In genomic region chr15:99564221-99565030, GRCh38 we compare ENCODE assay signal across 8 cellular contexts. TPM values are rescaled to one million over a fixed set of nuclear protein-coding genes. Genes with fewer than 3 reads are reported as not detected.
DNase-seq lines count a peak whose midpoint lies in the region; ATAC-seq and TF ChIP-seq lines count a peak whose summit lies in the region.

No MANE protein-coding gene starts in this region.

- H3K36me3 ChIP-seq in ACC112 (ENCODE audit: insufficient read depth, low read length) (no peaks in the 10 kb centered on the region), hepatocyte (replicated peaks; ENCODE audit: insufficient read depth, low read depth) (no peaks in the 10 kb centered on the region), rectal smooth muscle tissue (ENCODE audit: control insufficient read depth, insufficient read depth, low read length) (no peaks in the 10 kb centered on the region)

- DNase-seq in GM13977 (ENCODE audit: low spot score) (peak; percentile 72), NCI-H2029 treated with DMSO at 0.1 percent for 48 hours (lab: John Stamatoyannopoulos, UW) (peak; percentile 30), hepatocyte (ENCODE audit: low spot score) (peak; percentile 35)

- in situ Hi-C loops in GM13977 (cut with MboI; ENCODE audit: low pct_unique_long_range_greater_than_20kb, low sequenced_read_pairs, unreplicated experiment): no loop called here

- peak overlapping the region; percentile 86 for H3K4me2 ChIP-seq in hepatocyte

- H3K9ac ChIP-seq in rectal smooth muscle tissue (ENCODE audit: low read length): no peak overlapping the region

- no peak overlapping the region for H3K27ac ChIP-seq in ACC112 (ENCODE audit: low read depth, low read length)
- peak overlapping the region; percentile 59 for H3K27ac ChIP-seq in adipose tissue (ENCODE audit: low read depth, low read length)
- H3K27ac ChIP-seq in hepatocyte: peak overlapping the region; percentile 94
- H3K27ac ChIP-seq in rectal smooth muscle tissue (ENCODE audit: low read depth, low read length): peak overlapping the region; percentile 96

- peak overlapping the region; percentile 99 for H2AFZ ChIP-seq in ACC112 (ENCODE audit: low read length, unreplicated experiment)
- peak overlapping the region; percentile 72 for H2AFZ ChIP-seq in hepatocyte

- H3K27me3 ChIP-seq in ACC112 (ENCODE audit: insufficient read depth, low read length) (no peaks in the 10 kb centered on the region), hepatocyte (no peaks in the 10 kb centered on the region), rectal smooth muscle tissue (ENCODE audit: control insufficient read depth, insufficient read depth, low read length) (no peaks in the 10 kb centered on the region)

- H3K4me1 ChIP-seq in ACC112 (ENCODE audit: control insufficient read depth, insufficient read depth, low read length, unreplicated experiment) (peaks cover 26% of the 10 kb centered on the region), hepatocyte (ENCODE audit: insufficient read depth) (peaks cover 19% of the 10 kb centered on the region), rectal smooth muscle tissue (ENCODE audit: control insufficient read depth, insufficient read depth, low read length) (peaks cover 17% of the 10 kb centered on the region)

- no peaks in the 10 kb centered on the region for H3K9me3 ChIP-seq in hepatocyte (ENCODE audit: low read depth)

- ATAC-seq in HG02870 (IDR thresholded peaks at IDR 0.05; ENCODE audit: unreplicated experiment): peak; percentile 33
- ATAC-seq in activated CD4-positive, CD25-positive, alpha-beta regulatory T cell treated with anti-CD3 and anti-CD28 coated beads, Interleukin-2, amount 50 U/mL, for 24 hours: no peak

- H3K79me2 ChIP-seq in ACC112 (ENCODE audit: control insufficient read depth, insufficient read depth, low read length, unreplicated experiment): peaks cover 31% of the 10 kb centered on the region
- H3K79me2 ChIP-seq in hepatocyte: peaks cover 31% of the 10 kb centered on the region

- H3K9me2 ChIP-seq in hepatocyte (replicated peaks; ENCODE audit: insufficient read depth): no peaks in the 10 kb centered on the region

- TF ChIP-seq CTCF in GM13977 (IDR thresholded peaks at IDR 0.05; ENCODE audit: extremely low read depth, insufficient read depth, missing control alignments): no peak
- no peak for TF ChIP-seq CTCF in hepatocyte (IDR thresholded peaks at IDR 0.05; ENCODE audit: poor library complexity)

- peaks cover 27% of the 10 kb centered on the region for H4K20me1 ChIP-seq in hepatocyte (ENCODE audit: insufficient read depth, poor library complexity, severe bottlenecking)

- H3K4me3 ChIP-seq in ACC112 (ENCODE audit: low read depth, low read length) (peak overlapping the region; percentile 92), hepatocyte (peak overlapping the region; percentile 23), rectal smooth muscle tissue (ENCODE audit: low read length) (peak overlapping the region; percentile 58)

- whole genome bisulfite sequencing in adipose tissue, 3 donors: 29 to 34% (median 34%) methylated on average over 11 of the region's 11 CpGs
- WGBS in hepatocyte (ENCODE audit: low lambda C conversion rate, missing lambda C conversion rate): 62% methylated on average over 11 of the region's 11 CpGs

RNA-seq across cellular contexts. Expression of gene MEF2A, which starts 1.4 kb away (rescaled TPM):
- polyA plus RNA-seq in adipose tissue (10 to 100 TPM in 2 of 3 donors, 1 to 10 TPM in 1; 7.0 to 23.0 (median 22.0) TPM), hepatocyte (18.0 and 20.4 TPM in 2 replicates)
- 43.9 and 56.7 TPM in 2 replicates for total RNA-seq in hepatocyte

Comparison
In these comparisons a context has a peak if more than half of its experiments do, and no peak if none do; other contexts are left out.
1. H3K4me3 ChIP-seq: peak in every context shown above with its lines; median percentile 92 in ACC112; 58 in rectal smooth muscle tissue; 23 in hepatocyte.